In the genomic region with DNA sequence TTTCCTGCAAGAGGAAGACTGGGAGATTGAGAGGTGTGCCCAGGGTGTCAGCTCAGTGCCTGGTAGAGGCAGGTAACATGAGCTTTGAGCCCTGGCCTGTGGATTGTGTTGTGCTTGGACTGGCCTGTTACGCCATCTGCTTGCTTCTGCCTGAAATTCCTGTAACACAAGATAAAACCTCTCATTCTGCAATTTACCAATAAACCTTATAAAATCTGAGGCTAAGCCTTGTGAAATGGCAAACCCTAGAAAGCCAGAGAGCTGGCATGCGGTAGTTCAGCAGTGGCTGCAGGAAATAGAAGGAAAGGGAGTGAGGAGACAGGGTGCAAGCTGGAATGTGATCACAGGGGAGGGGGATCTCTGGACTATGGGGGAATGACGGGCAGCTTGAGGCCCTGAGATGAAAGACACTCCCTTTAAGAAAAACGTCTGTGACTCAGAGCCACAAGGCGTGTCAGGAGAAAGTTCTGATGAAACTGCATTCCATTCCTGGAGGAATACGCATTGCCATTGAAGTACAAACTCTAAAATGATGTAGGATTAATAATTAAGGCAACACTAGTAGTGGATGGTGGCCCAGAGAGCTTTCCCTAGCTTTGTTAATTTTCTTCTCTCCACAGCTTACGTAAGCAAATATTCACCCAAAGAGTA, we compare ENCODE assay signal across 13 cellular contexts. TPM values are rescaled to one million over a fixed set of nuclear protein-coding genes. Genes with fewer than 3 reads are reported as not detected.
DNase-seq lines count a peak whose midpoint lies in the region; ATAC-seq, FAIRE-seq and TF ChIP-seq lines count a peak whose summit lies in the region.
"Had no signal": no experiment of that assay in that cellular context is flagged by ENCODE, and none has a peak within 500 bp of the region (broad histone marks: within the 10 kb centered on the region; RNA-seq: fewer than 3 reads in every experiment).

No MANE protein-coding gene starts in this region.

- H3K9me3 Mint-ChIP-seq in activated CD4-positive, alpha-beta T cell treated with anti-CD3 and anti-CD28 coated beads for 36 hours (ENCODE audit: low read depth), result no peaks in the 10 kb centered on the region

- in situ Hi-C loops in K562 (cut with MboI), result loop anchor here (25.0 kb wide), 1 partner anchor 2004 kb away; the partner anchor contains the start of gene SLC35B3
- in situ Hi-C loops in GM13976 (cut with MboI; ENCODE audit: low sequenced_read_pairs, unreplicated experiment), result loop anchor here (25.0 kb wide), 1 partner anchor 1454 kb away; no protein-coding TSS in a partner anchor

- no peak for FAIRE-seq in K562 (lab: Jason Lieb, UNC)
- FAIRE-seq: A204.1 had no signal

- no peaks in the 10 kb centered on the region for H3K4me1 Mint-ChIP-seq in activated CD4-positive, alpha-beta T cell treated with anti-CD3 and anti-CD28 coated beads for 36 hours

- intact Hi-C loops in left cardiac atrium (cut with DNase I) (no loop called here), heart left ventricle (cut with DNase I) (no loop called here), K562 (cut with micrococcal nuclease) (no loop called here), prostate gland (cut with DNase I) (no loop called here)
- intact Hi-C loops in activated CD4-positive, alpha-beta T cell treated with anti-CD3 and anti-CD28 coated beads for 36 hours (cut with DNase I, micrococcal nuclease), result no loop called here

- ATAC-seq in left cardiac atrium (peak; percentile 50 to 96), heart left ventricle (no peak), K562 (no peak), left lobe of liver (peak; percentile 97)
- no peak for ATAC-seq in activated CD4-positive, alpha-beta T cell treated with anti-CD3 and anti-CD28 coated beads for 36 hours

- H3K36me3 ChIP-seq in heart left ventricle, result no peaks in the 10 kb centered on the region
- no peaks in the 10 kb centered on the region for H3K36me3 ChIP-seq in K562 (ENCODE audit: control insufficient read depth, insufficient read depth, low read length)
- no peaks in the 10 kb centered on the region for H3K36me3 ChIP-seq in prostate gland

- TF ChIP-seq POLR2A in heart left ventricle (IDR thresholded peaks at IDR 0.05) (no peak), K562 (conservative IDR thresholded peaks at IDR 0.05) (no peak), prostate gland (IDR thresholded peaks at IDR 0.05) (no peak)

- peaks cover 0 to 26% (median 0%) of the 10 kb centered on the region in 9 donors for H3K27me3 ChIP-seq in heart left ventricle
- no peaks in the 10 kb centered on the region for H3K27me3 ChIP-seq in K562 (ENCODE audit: control insufficient read depth in 2 of 2, insufficient read depth in 2 of 2, low read length in 2 of 2)
- no peaks in the 10 kb centered on the region for H3K27me3 ChIP-seq in prostate gland (replicated peaks; ENCODE audit: insufficient read depth)

- TF ChIP-seq RAD21 in K562 (CRISPR knock-in tag; conservative IDR thresholded peaks at IDR 0.05 in 1 of 2, IDR thresholded peaks at IDR 0.05 in 1 of 2), result no peak

- H3K4me3 ChIP-seq in heart left ventricle (no peak overlapping the region), K562 (no peak overlapping the region), prostate gland (no peak overlapping the region)
- H3K4me3 ChIP-seq: coronary artery had no signal

- 50 to 63% (median 60%) methylated on average over 7 of the region's 7 CpGs for WGBS in heart left ventricle, 4 donors
- WGBS in K562 (ENCODE audit: insufficient coverage, low coverage, missing lambda C conversion rate), result 21% methylated on average over 7 of the region's 7 CpGs
- WGBS in prostate gland, result 60% methylated on average over 7 of the region's 7 CpGs

- POLR2A ChIA-PET in K562 (lab: Yijun Ruan, JAX), result no interaction called here
- POLR2A ChIA-PET in activated CD4-positive, alpha-beta T cell treated with anti-CD3 and anti-CD28 coated beads for 36 hours (lab: Charles Lee), result no interaction called here

- DNase-seq in left cardiac atrium (no peak), heart left ventricle (no peak), K562 (ENCODE audit: extremely low read depth in 1 of 4, low spot score in 3 of 4) (no peak), left lobe of liver (ENCODE audit: low spot score) (peak; percentile 56), prostate gland (ENCODE audit: low spot score) (no peak), GM13976 (ENCODE audit: low spot score) (no peak)
- no peak for DNase-seq in activated CD4-positive, alpha-beta T cell treated with anti-CD3 and anti-CD28 coated beads for 36 hours
- DNase-seq in activated effector memory CD4-positive, alpha-beta T cell treated with Interleukin-2 at 50 U/mL for 16 hours, result no peak
- DNase-seq: NCI-H1694, substantia nigra had no signal

- H3K4me1 ChIP-seq in heart left ventricle (no peaks in the 10 kb centered on the region), K562 (replicated peaks in 1 of 2; ENCODE audit: control insufficient read depth in 2 of 2, insufficient read depth in 2 of 2, low read length in 2 of 2) (no peaks in the 10 kb centered on the region), prostate gland (replicated peaks) (no peaks in the 10 kb centered on the region)

- CTCF ChIA-PET in K562 (lab: Yijun Ruan, JAX; ENCODE audit: low intra/inter-chr PET ratio), result no interaction called here
- CTCF ChIA-PET in activated CD4-positive, alpha-beta T cell treated with anti-CD3 and anti-CD28 coated beads for 36 hours (lab: Charles Lee), result no interaction called here

- no peaks in the 10 kb centered on the region for H4K20me1 ChIP-seq in K562 (replicated peaks; ENCODE audit: control insufficient read depth, insufficient read depth, low read length)

- H3K9ac ChIP-seq in K562 (ENCODE audit: insufficient read depth in 1 of 2, low read depth in 2 of 2, low read length in 2 of 2), result no peak overlapping the region

- H3K79me2 ChIP-seq in K562 (ENCODE audit: control insufficient read depth, insufficient read depth, low read length), result no peaks in the 10 kb centered on the region

- H3K4me3 Mint-ChIP-seq in activated CD4-positive, alpha-beta T cell treated with anti-CD3 and anti-CD28 coated beads for 36 hours, result no peak overlapping the region

- H3K36me3 Mint-ChIP-seq in activated CD4-positive, alpha-beta T cell treated with anti-CD3 and anti-CD28 coated beads for 36 hours (ENCODE audit: low read depth), result no peaks in the 10 kb centered on the region

- no peak overlapping the region for H2AFZ ChIP-seq in K562 (ENCODE audit: low read depth, low read length)

- H3K27me3 Mint-ChIP-seq in activated CD4-positive, alpha-beta T cell treated with anti-CD3 and anti-CD28 coated beads for 36 hours, result peaks cover 17% of the 10 kb centered on the region

- no peak overlapping the region for H3K27ac Mint-ChIP-seq in activated CD4-positive, alpha-beta T cell treated with anti-CD3 and anti-CD28 coated beads for 36 hours

- no peaks in the 10 kb centered on the region for H3K9me1 ChIP-seq in K562 (ENCODE audit: control insufficient read depth, insufficient read depth, low read length)

- H3K4me2 ChIP-seq in K562 (ENCODE audit: insufficient read depth, low read length), result no peak overlapping the region

- H3K27ac ChIP-seq in heart left ventricle (no peak overlapping the region), K562 (ENCODE audit: extremely low read depth, low read depth, low read length) (no peak overlapping the region), prostate gland (no peak overlapping the region)
- H3K27ac ChIP-seq: coronary artery had no signal

- TF ChIP-seq EP300 in K562 (IDR thresholded peaks at IDR 0.05; ENCODE audit: low read length), result no peak

- TF ChIP-seq CTCF in heart left ventricle (IDR thresholded peaks at IDR 0.05) (no peak), K562 (IDR thresholded peaks at IDR 0.05 in 2 of 3, conservative IDR thresholded peaks at IDR 0.05 in 1 of 3; ENCODE audit: insufficient read depth in 2 of 3, low read depth in 1 of 3, low read length in 3 of 3) (no peak), prostate gland (IDR thresholded peaks at IDR 0.05) (no peak), GM13976 (IDR thresholded peaks at IDR 0.05; ENCODE audit: borderline replicate concordance, control extremely low read depth, extremely low read depth, insufficient read depth, missing control alignments) (no peak)

- H3K9me3 ChIP-seq in heart left ventricle, result no peaks in the 10 kb centered on the region
- no peaks in the 10 kb centered on the region for H3K9me3 ChIP-seq in K562 (replicated peaks; ENCODE audit: control insufficient read depth, insufficient read depth, low read depth, low read length)
- H3K9me3 ChIP-seq in prostate gland, result no peaks in the 10 kb centered on the region

- BruUV-seq in K562 (replicated peaks; lab: Mats Ljungman, UMichigan), result no TSS peak

RNA-seq across cellular contexts. Expression of gene TFAP2A, which starts 26.3 kb away (rescaled TPM):
- under 1 TPM; 0.44 to 0.79 TPM for total RNA-seq in left cardiac atrium
- 1 to 10 TPM in 1 of 9 donors, under 1 TPM in 7, not detected in 1; 0.16 to 1.4 (median 0.31) TPM for total RNA-seq in heart left ventricle
- polyA plus RNA-seq in heart left ventricle, result under 1 TPM; 0.11 to 0.30 TPM
- total RNA-seq in K562 (2011; cell fraction: chromatin; rRNA removed; ENCODE audit: low replicate concordance), result 0.51 and 0.55 TPM in 2 replicates
- total RNA-seq in K562 (2011; cell fraction: nucleolus; rRNA removed), result 0.33 TPM in 1 of 2 replicates, not detected in the other
- 0.29 and 0.61 TPM in 2 replicates for total RNA-seq in K562 (2011; cell fraction: nucleoplasm; rRNA removed)
- total RNA-seq in K562 (2014; rRNA removed), result 0.33 TPM in 1 of 2 replicates, not detected in the other
- total RNA-seq in K562 (2014; rRNA removed; fragmentation: Illumina TruSeq; extraction: Trizol), result 0.18 TPM in 1 of 2 replicates, not detected in the other
- total RNA-seq in K562 (2015; rRNA removed; fragmentation: Illumina TruSeq; extraction: Trizol), result 0.11 and 0.22 TPM in 2 replicates
- total RNA-seq in K562 (2021), result 0.40 and 0.53 TPM in 2 replicates
- 0.15 and 0.17 TPM in 2 replicates for polyA plus RNA-seq in K562 (2011; rRNA removed)
- polyA plus RNA-seq in K562 (2011; cell fraction: cytosol; rRNA removed), result 0.19 and 0.22 TPM in 2 replicates
- 0.24 and 0.46 TPM in 2 replicates for polyA plus RNA-seq in K562 (2011; cell fraction: nucleus; rRNA removed)
- polyA plus RNA-seq in K562 (2012), result 0.29 and 0.42 TPM in 2 replicates
- polyA plus RNA-seq in K562 (2014; fragmentation: Illumina TruSeq; extraction: Trizol), result 0.37 and 0.54 TPM in 2 replicates
- polyA plus RNA-seq in K562 (2014; fragmentation: Nextera tagmentation; extraction: Ambion mirVana), result under 1 TPM; 0.14 to 0.20 TPM
- 0.15 and 0.36 TPM in 2 replicates for polyA plus RNA-seq in K562 (2014; rRNA removed)
- polyA minus RNA-seq in K562 (2011; rRNA and poly(A)+ RNA removed), result 0.12 and 0.28 TPM in 2 replicates
- polyA minus RNA-seq in K562 (2011; cell fraction: cytosol; rRNA and poly(A)+ RNA removed), result 1.0 and 3.5 TPM in 2 replicates
- 0.40 and 0.56 TPM in 2 replicates for polyA minus RNA-seq in K562 (2011; cell fraction: nucleus; rRNA and poly(A)+ RNA removed)
- 0.45 TPM for total RNA-seq in left lobe of liver
- total RNA-seq in prostate gland, result 10 to 100 TPM; 16.0 to 20.4 TPM
- under 1 TPM; 0.23 to 0.26 TPM for total RNA-seq in activated CD4-positive, alpha-beta T cell treated with anti-CD3 and anti-CD28 coated beads for 36 hours
- total RNA-seq: lung microvascular endothelial cell had no signal

Comparison
In these comparisons a context has a peak if more than half of its experiments do, and no peak if none do; other contexts are left out.
1. ATAC-seq: peak in left cardiac atrium (2 of 2) and left lobe of liver (single experiment); none in heart left ventricle (0 of 4), K562 (single experiment) and activated CD4-positive, alpha-beta T cell treated with anti-CD3 and anti-CD28 coated beads for 36 hours (single experiment).
2. RNA of gene TFAP2A, which starts 26.3 kb away (total RNA-seq): 16.0 to 20.4 TPM in prostate gland; 0.44 to 0.79 TPM in left cardiac atrium, 0.45 TPM in left lobe of liver (single experiment), 0.16 to 1.4 TPM in heart left ventricle, 0.23 to 0.26 TPM in activated CD4-positive, alpha-beta T cell treated with anti-CD3 and anti-CD28 coated beads for 36 hours and 0.11 to 0.61 TPM in K562; every median in the first group is over 4 times any median in the second.